In genomic region chr7:114930107-114930521, GRCh38 we compare ENCODE assay signal across 18 cellular contexts. TPM values are rescaled to one million over a fixed set of nuclear protein-coding genes. Genes with fewer than 3 reads are reported as not detected.
A peak's percentile ranks its signal among the peaks of the same experiment; 100 is the strongest.
DNase-seq lines count a peak whose midpoint lies in the region; ATAC-seq, FAIRE-seq and TF ChIP-seq lines count a peak whose summit lies in the region.
"Had no signal": no experiment of that assay in that cellular context is flagged by ENCODE, and none has a peak within 500 bp of the region (broad histone marks: within the 10 kb centered on the region; RNA-seq: fewer than 3 reads in every experiment).

No MANE protein-coding gene starts in this region.

- H3F3A ChIP-seq in GM23338 (replicated peaks; ENCODE audit: low read depth) = no peaks in the 10 kb centered on the region

- H3K4me2 ChIP-seq in GM23338 (peak overlapping the region; percentile 36), astrocyte (ENCODE audit: low read length) (peak overlapping the region; percentile 50)

- peaks cover 5% of the 10 kb centered on the region; the same call in 1 of the 2 replicates for H3K9me2 ChIP-seq in GM23338 (ENCODE audit: insufficient read depth)

- H3K4me3 ChIP-seq in ACC112 (ENCODE audit: low read depth, low read length) (peak overlapping the region; percentile 58), GM23338 (no peak overlapping the region), astrocyte (ENCODE audit: insufficient read depth, low read depth, low read length) (no peak overlapping the region)
- H3K4me3 ChIP-seq: lower lobe of right lung, tibial artery had no signal

- H3K4me1 ChIP-seq in ACC112 (ENCODE audit: control insufficient read depth, insufficient read depth, low read length, unreplicated experiment) (peaks cover 55% of the 10 kb centered on the region), GM23338 (ENCODE audit: insufficient read depth) (peaks cover 37% of the 10 kb centered on the region), astrocyte (ENCODE audit: insufficient read depth, low read length) (peaks cover 15% of the 10 kb centered on the region)

- DNase-seq in GM23338 (ENCODE audit: low spot score) = peak; percentile 63
- no peak for DNase-seq in astrocyte (ENCODE audit: low read depth)
- DNase-seq in left kidney (ENCODE audit: low read depth, low spot score) = peak; percentile 13
- no peak for DNase-seq in ecto neural progenitor cell (ENCODE audit: low spot score)
- DNase-seq in activated T-cell treated with anti-CD3 and anti-CD28 coated beads for 4 hours = no peak
- no peak for DNase-seq in superior temporal gyrus (ENCODE audit: extremely low spot score)
- DNase-seq: ACHN, aorta, DMS53, lower lobe of right lung, NCI-H1092 treated with DMSO at 0.1 percent for 48 hours, NCI-H226, occipital lobe, tibial artery had no signal

- H3K27me3 ChIP-seq in ACC112 (ENCODE audit: insufficient read depth, low read length) (no peaks in the 10 kb centered on the region), GM23338 (ENCODE audit: insufficient read depth) (no peaks in the 10 kb centered on the region), astrocyte (ENCODE audit: insufficient read depth, low read length) (no peaks in the 10 kb centered on the region)
- H3K27me3 ChIP-seq: tibial artery had no signal

- H4K20me1 ChIP-seq in GM23338 (replicated peaks; ENCODE audit: insufficient read depth) (no peaks in the 10 kb centered on the region), astrocyte (ENCODE audit: insufficient read depth, low read length) (no peaks in the 10 kb centered on the region)

- no peaks in the 10 kb centered on the region for H3K9me3 ChIP-seq in astrocyte (ENCODE audit: insufficient read depth, low read depth, low read length)
- H3K9me3 ChIP-seq: lower lobe of right lung, tibial artery had no signal

- TF ChIP-seq CTCF in GM23338 (conservative IDR thresholded peaks at IDR 0.05; ENCODE audit: low read depth in 2 of 2) (no peak), astrocyte (IDR thresholded peaks at IDR 0.05; ENCODE audit: insufficient read depth, low read depth, low read length) (no peak)

- H3K9me3 Mint-ChIP-seq in GM23338 (no peaks in the 10 kb centered on the region), astrocyte (ENCODE audit: unreplicated experiment) (no peaks in the 10 kb centered on the region)
- H3K9me3 Mint-ChIP-seq: T-helper 2 cell treated with Interferon-gamma antibody and Interleukin-4, amounts not matched to agents 5 μg/mL and 100 μg/mL, for 36 hours had no signal

- H3K4me3 Mint-ChIP-seq in GM23338 (no peak overlapping the region), astrocyte (ENCODE audit: unreplicated experiment) (no peak overlapping the region)
- H3K4me3 Mint-ChIP-seq: T-helper 2 cell treated with Interferon-gamma antibody and Interleukin-4, amounts not matched to agents 5 μg/mL and 100 μg/mL, for 36 hours had no signal

- H3K79me2 ChIP-seq in ACC112 (ENCODE audit: control insufficient read depth, insufficient read depth, low read length, unreplicated experiment) = peaks cover 73% of the 10 kb centered on the region
- H3K79me2 ChIP-seq in GM23338 (replicated peaks; ENCODE audit: insufficient read depth) = no peaks in the 10 kb centered on the region
- peaks cover 77% of the 10 kb centered on the region for H3K79me2 ChIP-seq in astrocyte (ENCODE audit: insufficient read depth, low read length)

- H3K27me3 Mint-ChIP-seq in GM23338 (ENCODE audit: insufficient read depth, low read depth, poor library complexity) (no peaks in the 10 kb centered on the region), astrocyte (ENCODE audit: low read depth, unreplicated experiment) (no peaks in the 10 kb centered on the region)

- ATAC-seq in GM23338 (peak; percentile 95), GM18517 (IDR thresholded peaks at IDR 0.05; ENCODE audit: unreplicated experiment) (no peak)

- FAIRE-seq in astrocyte (lab: Jason Lieb, UNC) = no peak
- FAIRE-seq: RCC 7860 had no signal

- H3K4me1 Mint-ChIP-seq in GM23338 (peaks cover 20% of the 10 kb centered on the region), astrocyte (ENCODE audit: low read depth, unreplicated experiment) (peaks cover 18% of the 10 kb centered on the region)

- H3K27ac ChIP-seq in ACC112 (ENCODE audit: low read depth, low read length) (peak overlapping the region; percentile 80), GM23338 (ENCODE audit: low read depth) (peak overlapping the region; percentile 72; the same call in 1 of the 2 replicates), astrocyte (ENCODE audit: low read depth, low read length) (no peak overlapping the region)
- H3K27ac ChIP-seq: tibial artery had no signal

- H2AFZ ChIP-seq in ACC112 (ENCODE audit: low read length, unreplicated experiment) = no peak overlapping the region
- H2AFZ ChIP-seq in GM23338 = no peak overlapping the region
- no peak overlapping the region for H2AFZ ChIP-seq in astrocyte (ENCODE audit: low read depth, low read length)

- H3K36me3 Mint-ChIP-seq in GM23338 (ENCODE audit: low read depth) (no peaks in the 10 kb centered on the region), astrocyte (ENCODE audit: low read depth, unreplicated experiment) (no peaks in the 10 kb centered on the region)

- H3K27ac Mint-ChIP-seq in GM23338 = no peak overlapping the region
- H3K27ac Mint-ChIP-seq in astrocyte (ENCODE audit: unreplicated experiment) = no peak overlapping the region

- peaks cover 12% of the 10 kb centered on the region; the same call in 1 of the 2 replicates for H3K36me3 ChIP-seq in ACC112 (ENCODE audit: insufficient read depth, low read length)
- no peaks in the 10 kb centered on the region for H3K36me3 ChIP-seq in GM23338 (ENCODE audit: insufficient read depth)
- no peaks in the 10 kb centered on the region for H3K36me3 ChIP-seq in astrocyte (ENCODE audit: insufficient read depth, low read length)
- H3K36me3 ChIP-seq: lower lobe of right lung, tibial artery had no signal

- H3K9ac ChIP-seq in astrocyte (ENCODE audit: low read length) = no peak overlapping the region

TF ChIP-seq in GM23338, 12 proteins besides CTCF, POLR2A, EP300 and RAD21:
- TF ChIP-seq JUNB (IDR thresholded peaks at IDR 0.05; ENCODE audit: unreplicated experiment) = no peak
- peak; percentile 88 for TF ChIP-seq NANOG (IDR thresholded peaks at IDR 0.05; ENCODE audit: borderline replicate concordance)
- no peak for TF ChIP-seq ZNF331 (CRISPR knock-in tag; IDR thresholded peaks at IDR 0.05; ENCODE audit: low read depth)
- TF ChIP-seq STAT1 (IDR thresholded peaks at IDR 0.05; ENCODE audit: unreplicated experiment) = no peak
- no peak for TF ChIP-seq ZNF114 (CRISPR knock-in tag; IDR thresholded peaks at IDR 0.05)
- TF ChIP-seq ZNF462 (CRISPR knock-in tag; IDR thresholded peaks at IDR 0.05) = peak; percentile 84
TF ChIP-seq in GM23338: peak in this region for 2.

RNA-seq across cellular contexts. Expression of gene MDFIC, which starts 8.2 kb away (rescaled TPM):
- 5.2 and 9.8 TPM in 2 replicates for total RNA-seq in GM23338 (2014; rRNA removed; shearing (Covaris generic))
- 3.0 and 4.2 TPM in 2 replicates for polyA plus RNA-seq in GM23338 (2016; fragmentation: Nextera tagmentation; extraction: Ambion mirVana)
- 17.7 and 20.3 TPM in 2 replicates for total RNA-seq in astrocyte

Comparison
In these comparisons a context has a peak if more than half of its experiments do, and no peak if none do; other contexts are left out.
1. DNase-seq: peak in GM23338 (single experiment) and left kidney (single experiment); none in astrocyte (single experiment), ecto neural progenitor cell (single experiment), activated T-cell treated with anti-CD3 and anti-CD28 coated beads for 4 hours (single experiment) and superior temporal gyrus (single experiment).